Comparison of ENCODE assay signal across 1 cellular context in the genomic region with DNA sequence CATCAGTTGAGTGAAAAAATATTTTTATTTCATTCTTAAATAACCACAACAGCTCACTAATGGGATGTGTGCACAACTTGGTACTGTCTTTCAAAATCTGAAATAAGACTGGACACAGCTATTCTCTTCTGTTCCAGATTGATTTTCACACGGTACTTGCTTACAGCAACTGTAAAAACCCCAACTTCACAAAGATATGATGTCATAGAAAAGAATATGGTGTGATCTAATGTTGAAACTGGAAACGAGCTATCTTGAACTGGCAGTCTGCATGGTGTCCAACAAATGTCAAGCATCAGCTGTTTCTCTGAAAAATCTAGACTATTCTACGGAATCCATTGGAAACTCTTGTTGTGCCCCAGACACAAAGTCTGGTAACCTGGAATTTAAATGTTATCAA.
TF ChIP-seq lines count a peak whose summit lies in the region.

No MANE protein-coding gene starts in this region.

TF ChIP-seq in GM12878, 131 proteins besides CTCF, POLR2A, EP300 and RAD21 (continued from another document):
- TF ChIP-seq RUNX3 (IDR thresholded peaks at IDR 0.05; ENCODE audit: low read length) (peak; percentile 30; the same call in 1 of the 2 replicates), TBL1XR1 (IDR thresholded peaks at IDR 0.05; ENCODE audit: low read depth, low read length) (no peak), TARDBP (IDR thresholded peaks at IDR 0.05; ENCODE audit: borderline replicate concordance) (no peak), LARP7 (IDR thresholded peaks at IDR 0.05) (no peak)
- TF ChIP-seq, protein P1, sequence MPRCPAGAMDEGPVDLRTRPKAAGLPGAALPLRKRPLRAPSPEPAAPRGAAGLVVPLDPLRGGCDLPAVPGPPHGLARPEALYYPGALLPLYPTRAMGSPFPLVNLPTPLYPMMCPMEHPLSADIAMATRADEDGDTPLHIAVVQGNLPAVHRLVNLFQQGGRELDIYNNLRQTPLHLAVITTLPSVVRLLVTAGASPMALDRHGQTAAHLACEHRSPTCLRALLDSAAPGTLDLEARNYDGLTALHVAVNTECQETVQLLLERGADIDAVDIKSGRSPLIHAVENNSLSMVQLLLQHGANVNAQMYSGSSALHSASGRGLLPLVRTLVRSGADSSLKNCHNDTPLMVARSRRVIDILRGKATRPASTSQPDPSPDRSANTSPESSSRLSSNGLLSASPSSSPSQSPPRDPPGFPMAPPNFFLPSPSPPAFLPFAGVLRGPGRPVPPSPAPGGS (IDR thresholded peaks at IDR 0.05; ENCODE audit: borderline replicate concordance, insufficient read depth, low read depth, low read length, poor library complexity, severe bottlenecking), result no peak
- TF ChIP-seq, protein P2, sequence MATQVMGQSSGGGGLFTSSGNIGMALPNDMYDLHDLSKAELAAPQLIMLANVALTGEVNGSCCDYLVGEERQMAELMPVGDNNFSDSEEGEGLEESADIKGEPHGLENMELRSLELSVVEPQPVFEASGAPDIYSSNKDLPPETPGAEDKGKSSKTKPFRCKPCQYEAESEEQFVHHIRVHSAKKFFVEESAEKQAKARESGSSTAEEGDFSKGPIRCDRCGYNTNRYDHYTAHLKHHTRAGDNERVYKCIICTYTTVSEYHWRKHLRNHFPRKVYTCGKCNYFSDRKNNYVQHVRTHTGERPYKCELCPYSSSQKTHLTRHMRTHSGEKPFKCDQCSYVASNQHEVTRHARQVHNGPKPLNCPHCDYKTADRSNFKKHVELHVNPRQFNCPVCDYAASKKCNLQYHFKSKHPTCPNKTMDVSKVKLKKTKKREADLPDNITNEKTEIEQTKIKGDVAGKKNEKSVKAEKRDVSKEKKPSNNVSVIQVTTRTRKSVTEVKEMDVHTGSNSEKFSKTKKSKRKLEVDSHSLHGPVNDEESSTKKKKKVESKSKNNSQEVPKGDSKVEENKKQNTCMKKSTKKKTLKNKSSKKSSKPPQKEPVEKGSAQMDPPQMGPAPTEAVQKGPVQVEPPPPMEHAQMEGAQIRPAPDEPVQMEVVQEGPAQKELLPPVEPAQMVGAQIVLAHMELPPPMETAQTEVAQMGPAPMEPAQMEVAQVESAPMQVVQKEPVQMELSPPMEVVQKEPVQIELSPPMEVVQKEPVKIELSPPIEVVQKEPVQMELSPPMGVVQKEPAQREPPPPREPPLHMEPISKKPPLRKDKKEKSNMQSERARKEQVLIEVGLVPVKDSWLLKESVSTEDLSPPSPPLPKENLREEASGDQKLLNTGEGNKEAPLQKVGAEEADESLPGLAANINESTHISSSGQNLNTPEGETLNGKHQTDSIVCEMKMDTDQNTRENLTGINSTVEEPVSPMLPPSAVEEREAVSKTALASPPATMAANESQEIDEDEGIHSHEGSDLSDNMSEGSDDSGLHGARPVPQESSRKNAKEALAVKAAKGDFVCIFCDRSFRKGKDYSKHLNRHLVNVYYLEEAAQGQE (IDR thresholded peaks at IDR 0.05; ENCODE audit: low read depth, low read length), result no peak
- TF ChIP-seq, protein P3, sequence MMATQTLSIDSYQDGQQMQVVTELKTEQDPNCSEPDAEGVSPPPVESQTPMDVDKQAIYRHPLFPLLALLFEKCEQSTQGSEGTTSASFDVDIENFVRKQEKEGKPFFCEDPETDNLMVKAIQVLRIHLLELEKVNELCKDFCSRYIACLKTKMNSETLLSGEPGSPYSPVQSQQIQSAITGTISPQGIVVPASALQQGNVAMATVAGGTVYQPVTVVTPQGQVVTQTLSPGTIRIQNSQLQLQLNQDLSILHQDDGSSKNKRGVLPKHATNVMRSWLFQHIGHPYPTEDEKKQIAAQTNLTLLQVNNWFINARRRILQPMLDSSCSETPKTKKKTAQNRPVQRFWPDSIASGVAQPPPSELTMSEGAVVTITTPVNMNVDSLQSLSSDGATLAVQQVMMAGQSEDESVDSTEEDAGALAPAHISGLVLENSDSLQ (IDR thresholded peaks at IDR 0.05), result no peak
- TF ChIP-seq, protein P4, sequence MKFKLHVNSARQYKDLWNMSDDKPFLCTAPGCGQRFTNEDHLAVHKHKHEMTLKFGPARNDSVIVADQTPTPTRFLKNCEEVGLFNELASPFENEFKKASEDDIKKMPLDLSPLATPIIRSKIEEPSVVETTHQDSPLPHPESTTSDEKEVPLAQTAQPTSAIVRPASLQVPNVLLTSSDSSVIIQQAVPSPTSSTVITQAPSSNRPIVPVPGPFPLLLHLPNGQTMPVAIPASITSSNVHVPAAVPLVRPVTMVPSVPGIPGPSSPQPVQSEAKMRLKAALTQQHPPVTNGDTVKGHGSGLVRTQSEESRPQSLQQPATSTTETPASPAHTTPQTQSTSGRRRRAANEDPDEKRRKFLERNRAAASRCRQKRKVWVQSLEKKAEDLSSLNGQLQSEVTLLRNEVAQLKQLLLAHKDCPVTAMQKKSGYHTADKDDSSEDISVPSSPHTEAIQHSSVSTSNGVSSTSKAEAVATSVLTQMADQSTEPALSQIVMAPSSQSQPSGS (IDR thresholded peaks at IDR 0.05; ENCODE audit: low read length), result peak; percentile 49; the same call in 1 of the 2 replicates
